Comparison of ENCODE assay signal across 11 cellular contexts in genomic region chr9:97504381-97505216, GRCh38. TPM values are rescaled to one million over a fixed set of nuclear protein-coding genes. Genes with fewer than 3 reads are reported as not detected.
DNase-seq lines count a peak whose midpoint lies in the region; ATAC-seq lines count a peak whose summit lies in the region.
"Had no signal": no experiment of that assay in that cellular context is flagged by ENCODE, and none has a peak within 500 bp of the region (broad histone marks: within the 10 kb centered on the region; RNA-seq: fewer than 3 reads in every experiment).

No MANE protein-coding gene starts in this region.

- no peak for ATAC-seq in HG03139 (IDR thresholded peaks at IDR 0.05; ENCODE audit: unreplicated experiment)

- H3K27ac ChIP-seq in temporal lobe (ENCODE audit: low read depth, low read length), result peak overlapping the region; percentile 45

- DNase-seq in NCI-H146 (lab: John Stamatoyannopoulos, UW) (peak; percentile 67), astrocyte of the hippocampus (ENCODE audit: low read depth, low spot score) (peak; percentile 30), kidney tubule cell (ENCODE audit: low spot score) (peak; percentile 8), NCI-H82 treated with DMSO at 0.1 percent for 48 hours (lab: John Stamatoyannopoulos, UW; ENCODE audit: unreplicated experiment) (no peak), T-helper 2 cell (no peak)
- no peak for DNase-seq in stimulated activated CD4-positive, alpha-beta T cell treated with anti-CD3 and anti-CD28 coated beads, Interleukin-2, amount 100 ng/mL, for 48 hours
- DNase-seq: CD4-positive, alpha-beta memory T cell; NCI-H2029 had no signal

RNA-seq across cellular contexts. Expression of gene TMOD1, which starts 3.1 kb away (rescaled TPM):
- total RNA-seq in temporal lobe, result 27.5 TPM
- total RNA-seq: OCI-LY7 had no signal

Comparison
In these comparisons a context has a peak if more than half of its experiments do, and no peak if none do; other contexts are left out.
1. DNase-seq: peak in NCI-H146 (single experiment), astrocyte of the hippocampus (single experiment) and kidney tubule cell (single experiment); none in NCI-H82 treated with DMSO at 0.1 percent for 48 hours (single experiment), T-helper 2 cell (0 of 5) and stimulated activated CD4-positive, alpha-beta T cell treated with anti-CD3 and anti-CD28 coated beads, Interleukin-2, amount 100 ng/mL, for 48 hours (0 of 2).